22 cellular contexts compared by ENCODE assay signal in the genomic region with DNA sequence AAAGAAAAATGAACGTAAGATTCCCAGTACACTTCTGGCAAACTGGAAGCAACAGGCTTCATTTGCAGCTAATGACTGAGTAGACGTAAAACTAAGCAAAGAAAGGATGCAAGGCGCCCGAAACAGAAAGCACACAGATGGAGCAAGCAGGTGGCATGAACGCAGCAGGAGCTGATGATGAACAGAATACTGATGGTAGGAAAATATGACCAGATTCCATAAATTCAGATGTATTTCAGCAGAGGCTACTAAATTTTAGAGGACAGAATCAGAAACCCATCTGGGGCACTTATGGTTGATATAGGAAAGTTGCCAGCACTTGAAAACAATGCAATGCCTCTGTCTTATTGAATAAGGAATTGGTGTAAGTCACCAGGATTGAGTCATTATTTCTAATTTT.
"Had no signal": no experiment of that assay in that cellular context is flagged by ENCODE, and none has a peak within 500 bp of the region (broad histone marks: within the 10 kb centered on the region; RNA-seq: fewer than 3 reads in every experiment).

No MANE protein-coding gene starts in this region.

- H3K27ac ChIP-seq: colonic mucosa, esophagus muscularis mucosa, gastrocnemius medialis, left ventricle myocardium inferior, testis, uterus, VCaP had no signal

- DNase-seq: activated CD4-positive, alpha-beta T cell treated with anti-CD3 and anti-CD28 coated beads, Interleukin-2, amount 10 ng/mL, durations not matched to agents 24 days and 14 days; activated CD8-positive, alpha-beta memory T cell treated with anti-CD3 and anti-CD28 coated beads, Interleukin-2, amount 10 ng/mL, durations not matched to agents 7 days and 5 days; activated CD8-positive, alpha-beta T cell treated with anti-CD3 and anti-CD28 coated beads for 36 hours; activated effector memory CD4-positive, alpha-beta T cell treated with anti-CD3 and anti-CD28 coated beads, Interleukin-2, amount 50 U/mL, for 16 hours; activated T-cell treated with anti-CD3 and anti-CD28 coated beads for 4 hours; aorta; colonic mucosa; gastrocnemius medialis; head of caudate nucleus; hypothalamus; left ventricle myocardium inferior; mammary epithelial cell; natural killer cell; stimulated activated CD4-positive, alpha-beta T cell treated with anti-CD3 and anti-CD28 coated beads, Interleukin-2, amount 100 ng/mL, for 48 hours; stimulated activated CD8-positive, alpha-beta memory T cell treated with anti-CD3 and anti-CD28 coated beads, Interleukin-4, amount 100 ng/mL, for 48 hours; stimulated activated naive B cell treated with anti-CD40 and anti-IgM and Interleukin-4, amounts not matched to agents 10 μg/mL and 1 μg/mL and 100 μg/mL, for 72 hours; testis; trophoblast cell; uterus had no signal

- H3K4me1 ChIP-seq: esophagus muscularis mucosa, gastrocnemius medialis, left ventricle myocardium inferior, testis, uterus had no signal

- H3K36me3 ChIP-seq: colonic mucosa, esophagus muscularis mucosa, gastrocnemius medialis, left ventricle myocardium inferior, uterus had no signal

- ATAC-seq: activated CD4-positive, CD25-positive, alpha-beta regulatory T cell treated with anti-CD3 and anti-CD28 coated beads, Interleukin-2, amount 50 U/mL, for 24 hours; activated CD8-positive, alpha-beta memory T cell treated with anti-CD3 and anti-CD28 coated beads, Interleukin-2, amount 10 ng/mL, durations not matched to agents 7 days and 5 days; activated CD8-positive, alpha-beta T cell treated with anti-CD3 and anti-CD28 coated beads for 36 hours; gastrocnemius medialis; natural killer cell; stimulated activated naive B cell treated with anti-CD40 and anti-IgM and Interleukin-4, amounts not matched to agents 10 μg/mL and 1 μg/mL and 100 μg/mL, for 72 hours had no signal

- H3K4me3 ChIP-seq: colonic mucosa, esophagus muscularis mucosa, gastrocnemius medialis, left ventricle myocardium inferior, testis, uterus had no signal

- H3K27me3 ChIP-seq: colonic mucosa, esophagus muscularis mucosa, gastrocnemius medialis, testis, uterus had no signal

- H3K9me3 ChIP-seq: colonic mucosa, esophagus muscularis mucosa, gastrocnemius medialis, left ventricle myocardium inferior, testis, uterus had no signal
